1 cellular context compared by ENCODE assay signal in genomic region chr20:31644701-31645100, GRCh38.
TF ChIP-seq lines count a peak whose summit lies in the region.

No MANE protein-coding gene starts in this region.

TF ChIP-seq in HCT116, 20 proteins besides CTCF, POLR2A, EP300 and RAD21 (continued from another document):
- TF ChIP-seq, protein P1, sequence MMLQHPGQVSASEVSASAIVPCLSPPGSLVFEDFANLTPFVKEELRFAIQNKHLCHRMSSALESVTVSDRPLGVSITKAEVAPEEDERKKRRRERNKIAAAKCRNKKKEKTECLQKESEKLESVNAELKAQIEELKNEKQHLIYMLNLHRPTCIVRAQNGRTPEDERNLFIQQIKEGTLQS (IDR thresholded peaks at IDR 0.05): no peak
- TF ChIP-seq POLR2AphosphoS5 (IDR thresholded peaks at IDR 0.05; ENCODE audit: low read depth, low read length) (no peak), SRF (IDR thresholded peaks at IDR 0.05; ENCODE audit: low read depth) (no peak), FOSL1 (IDR thresholded peaks at IDR 0.05; ENCODE audit: low read depth) (no peak), YY1 (IDR thresholded peaks at IDR 0.05; ENCODE audit: extremely low read depth, insufficient replicate concordance, low read depth, low read length) (no peak)
